27 cellular contexts compared by ENCODE assay signal in genomic region chr4:140928880-140929279, GRCh38.
A peak's percentile ranks its signal among the peaks of the same experiment; 100 is the strongest.
DNase-seq lines count a peak whose midpoint lies in the region; ATAC-seq and TF ChIP-seq lines count a peak whose summit lies in the region.
"Had no signal": no experiment of that assay in that cellular context is flagged by ENCODE, and none has a peak within 500 bp of the region (broad histone marks: within the 10 kb centered on the region; RNA-seq: fewer than 3 reads in every experiment).

No MANE protein-coding gene starts in this region.

- H3K9me3 Mint-ChIP-seq in WTC11: no peaks in the 10 kb centered on the region
- H3K9me3 Mint-ChIP-seq in endothelial cell (ENCODE audit: unreplicated experiment): peaks cover 4% of the 10 kb centered on the region
- H3K9me3 Mint-ChIP-seq: activated B cell treated with CpG ODN at 0.5 μM for 24 hours; activated naive CD4-positive, alpha-beta T cell treated with anti-CD3 and anti-CD28 coated beads, Interleukin-2, amount 10 ng/mL, durations not matched to agents 7 days and 5 days; activated T-helper 1 cell treated with anti-CD3 and anti-CD28 coated beads, Interleukin-12 subunit alpha, Interleukin-12 subunit beta, Interleukin-2, Interleukin-4 antibody, amounts not matched to agents 30 ng/mL and 10 ng/mL and 1 ng/mL, durations not matched to agents 14 hours and 24 hours and 36 hours; GM23338; stimulated activated naive CD8-positive, alpha-beta T cell treated with anti-CD3 and anti-CD28 coated beads, Interleukin-15, Interleukin-2, amounts not matched to agents 100 ng/mL and 50 ng/mL, for 24 hours had no signal

- no peak for TF ChIP-seq CTCF in WTC11 (IDR thresholded peaks at IDR 0.05)
- TF ChIP-seq CTCF in endothelial cell (IDR thresholded peaks at IDR 0.05; ENCODE audit: unreplicated experiment): no peak

- H3K36me3 Mint-ChIP-seq in WTC11: no peaks in the 10 kb centered on the region
- H3K36me3 Mint-ChIP-seq in endothelial cell (ENCODE audit: low read depth, unreplicated experiment): no peaks in the 10 kb centered on the region
- H3K36me3 Mint-ChIP-seq: activated naive CD4-positive, alpha-beta T cell treated with anti-CD3 and anti-CD28 coated beads, Interleukin-2, amount 10 ng/mL, durations not matched to agents 7 days and 5 days; naive thymus-derived CD4-positive, alpha-beta T cell had no signal

- peak; percentile 22 for DNase-seq in AG08395 (ENCODE audit: low spot score)
- DNase-seq in M059J (ENCODE audit: low read depth): peak; percentile 33
- DNase-seq in astrocyte of the hippocampus (ENCODE audit: low read depth, low spot score): peak; percentile 7
- DNase-seq in hepatic stellate cell (ENCODE audit: low spot score): peak; percentile 22
- no peak for DNase-seq in WTC11 (ENCODE audit: low spot score)
- no peak for DNase-seq in KBM-7
- DNase-seq in endothelial cell (ENCODE audit: low spot score): no peak
- DNase-seq: activated B cell treated with CpG ODN at 0.5 μM for 24 hours; activated CD4-positive, alpha-beta T cell treated with anti-CD3 and anti-CD28 coated beads, Interleukin-2, amount 50 U/mL, for 4 hours; activated naive CD4-positive, alpha-beta T cell treated with anti-CD3 and anti-CD28 coated beads, Interleukin-2, amount 10 ng/mL, durations not matched to agents 7 days and 5 days; Calu3; cortex of kidney; effector memory CD8-positive, alpha-beta T cell; Kasumi-1; midbrain; naive thymus-derived CD4-positive, alpha-beta T cell; NCI-H2171; NCI-H524 treated with DMSO at 0.1 percent for 48 hours; SHP77; small intestine; trophoblast cell had no signal

- POLR2A ChIA-PET in WTC11 (lab: Charles Lee): no interaction called here

- no peak for ATAC-seq in HG03175 (IDR thresholded peaks at IDR 0.05; ENCODE audit: unreplicated experiment)
- no peak for ATAC-seq in WTC11
- ATAC-seq: A549; effector memory CD8-positive, alpha-beta T cell; esophagus mucosa; GM23338; naive thymus-derived CD4-positive, alpha-beta T cell had no signal

- H3K27ac Mint-ChIP-seq in WTC11 (no peak overlapping the region), endothelial cell (ENCODE audit: unreplicated experiment) (no peak overlapping the region)
- H3K27ac Mint-ChIP-seq: activated B cell treated with CpG ODN at 0.5 μM for 24 hours; activated naive CD4-positive, alpha-beta T cell treated with anti-CD3 and anti-CD28 coated beads, Interleukin-2, amount 10 ng/mL, durations not matched to agents 7 days and 5 days; activated T-helper 1 cell treated with anti-CD3 and anti-CD28 coated beads, Interleukin-12 subunit alpha, Interleukin-12 subunit beta, Interleukin-2, Interleukin-4 antibody, amounts not matched to agents 30 ng/mL and 10 ng/mL and 1 ng/mL, durations not matched to agents 14 hours and 24 hours and 36 hours; effector memory CD8-positive, alpha-beta T cell; GM23338; naive thymus-derived CD4-positive, alpha-beta T cell; stimulated activated naive CD8-positive, alpha-beta T cell treated with anti-CD3 and anti-CD28 coated beads, Interleukin-15, Interleukin-2, amounts not matched to agents 100 ng/mL and 50 ng/mL, for 24 hours had no signal

- CTCF ChIA-PET in WTC11 (lab: Charles Lee): no interaction called here

- H3K4me3 Mint-ChIP-seq in WTC11 (no peak overlapping the region), endothelial cell (ENCODE audit: unreplicated experiment) (no peak overlapping the region)
- H3K4me3 Mint-ChIP-seq: activated B cell treated with CpG ODN at 0.5 μM for 24 hours; activated naive CD4-positive, alpha-beta T cell treated with anti-CD3 and anti-CD28 coated beads, Interleukin-2, amount 10 ng/mL, durations not matched to agents 7 days and 5 days; activated T-helper 1 cell treated with anti-CD3 and anti-CD28 coated beads, Interleukin-12 subunit alpha, Interleukin-12 subunit beta, Interleukin-2, Interleukin-4 antibody, amounts not matched to agents 30 ng/mL and 10 ng/mL and 1 ng/mL, durations not matched to agents 14 hours and 24 hours and 36 hours; effector memory CD8-positive, alpha-beta T cell; GM23338; naive thymus-derived CD4-positive, alpha-beta T cell; stimulated activated naive CD8-positive, alpha-beta T cell treated with anti-CD3 and anti-CD28 coated beads, Interleukin-15, Interleukin-2, amounts not matched to agents 100 ng/mL and 50 ng/mL, for 24 hours had no signal

- H3K27me3 Mint-ChIP-seq in WTC11 (ENCODE audit: low read depth) (no peaks in the 10 kb centered on the region; the same call in 1 of the 2 replicates), endothelial cell (ENCODE audit: unreplicated experiment) (peaks cover 2% of the 10 kb centered on the region)

- H3K4me1 Mint-ChIP-seq in WTC11 (peaks cover 19% of the 10 kb centered on the region), endothelial cell (ENCODE audit: unreplicated experiment) (peaks cover 3% of the 10 kb centered on the region)
- H3K4me1 Mint-ChIP-seq: activated B cell treated with CpG ODN at 0.5 μM for 24 hours; activated naive CD4-positive, alpha-beta T cell treated with anti-CD3 and anti-CD28 coated beads, Interleukin-2, amount 10 ng/mL, durations not matched to agents 7 days and 5 days; naive thymus-derived CD4-positive, alpha-beta T cell had no signal

- in situ Hi-C loops in KBM-7 (cut with MboI; ENCODE audit: low pct_unique_long_range_greater_than_20kb, low sequenced_read_pairs): no loop called here

TF ChIP-seq in WTC11, 78 proteins besides CTCF, POLR2A, EP300 and RAD21 (continues in another document):
- TF ChIP-seq EMX1 (CRISPR knock-in tag; IDR thresholded peaks at IDR 0.05): no peak
- TF ChIP-seq ARID4B (CRISPR knock-in tag; IDR thresholded peaks at IDR 0.05; ENCODE audit: borderline replicate concordance): no peak
- TF ChIP-seq ZNF281 (CRISPR knock-in tag; IDR thresholded peaks at IDR 0.05): no peak
- TF ChIP-seq FOXP1 (CRISPR knock-in tag; IDR thresholded peaks at IDR 0.05; ENCODE audit: borderline replicate concordance): no peak
- TF ChIP-seq MXD4 (CRISPR knock-in tag; IDR thresholded peaks at IDR 0.05; ENCODE audit: borderline replicate concordance): no peak
- TF ChIP-seq ERG (CRISPR knock-in tag; IDR thresholded peaks at IDR 0.05): no peak
- no peak for TF ChIP-seq ZNF396 (CRISPR knock-in tag; IDR thresholded peaks at IDR 0.05; ENCODE audit: borderline replicate concordance)
- no peak for TF ChIP-seq NFE2L1 (CRISPR knock-in tag; IDR thresholded peaks at IDR 0.05)

Comparison
In these comparisons a context has a peak if more than half of its experiments do, and no peak if none do; other contexts are left out.
1. DNase-seq: peak in AG08395 (single experiment), M059J (single experiment), astrocyte of the hippocampus (single experiment) and hepatic stellate cell (single experiment); none in WTC11 (single experiment), KBM-7 (single experiment) and endothelial cell (single experiment).